In the genomic region with DNA sequence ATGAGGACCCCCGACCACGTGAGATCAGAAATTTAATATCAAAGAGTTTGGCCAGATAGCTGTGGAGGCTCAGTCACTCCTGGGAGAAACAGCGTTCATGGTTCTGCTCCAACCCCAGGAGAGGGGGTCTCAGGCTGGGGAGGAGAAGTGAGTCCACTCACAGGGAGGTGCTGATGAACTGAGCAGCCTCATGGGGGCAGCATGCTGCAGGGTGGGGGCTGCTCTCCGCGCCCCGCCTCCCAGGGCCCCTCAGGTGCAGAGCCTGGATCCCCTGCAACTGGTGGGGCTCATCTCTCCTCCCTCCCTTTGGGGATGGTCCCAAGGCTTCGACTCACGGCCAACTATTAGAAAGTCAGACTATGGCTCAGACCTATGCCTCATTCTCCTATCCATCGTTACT, we compare ENCODE assay signal across 2 cellular contexts.
TF ChIP-seq lines count a peak whose summit lies in the region.

No MANE protein-coding gene starts in this region.

TF ChIP-seq in HepG2, 621 proteins besides CTCF, POLR2A, EP300 and RAD21:
- no peak for TF ChIP-seq ATRX (CRISPR knock-in tag; IDR thresholded peaks at IDR 0.05; ENCODE audit: borderline replicate concordance)
- no peak for TF ChIP-seq LRRFIP1 (CRISPR knock-in tag; conservative IDR thresholded peaks at IDR 0.05)
- TF ChIP-seq ZNF496 (CRISPR knock-in tag; IDR thresholded peaks at IDR 0.05; ENCODE audit: insufficient replicate concordance) = no peak
TF ChIP-seq in HepG2: peak in this region for 0.

TF ChIP-seq in HCT116, 20 proteins besides CTCF, POLR2A, EP300 and RAD21:
- TF ChIP-seq EZH2phosphoT487 (IDR thresholded peaks at IDR 0.05; ENCODE audit: borderline replicate concordance) (no peak), ZNF274 (IDR thresholded peaks at IDR 0.05; ENCODE audit: low read depth, low read length) (no peak), YY1 (IDR thresholded peaks at IDR 0.05; ENCODE audit: extremely low read depth, insufficient replicate concordance, low read depth, low read length) (no peak), TCF7L2 (IDR thresholded peaks at IDR 0.05; ENCODE audit: borderline replicate concordance, extremely low read depth, insufficient read depth, insufficient read length) (no peak), ZFX (IDR thresholded peaks at IDR 0.05) (no peak), CEBPB (IDR thresholded peaks at IDR 0.05; ENCODE audit: low read depth) (no peak), EZH2 (IDR thresholded peaks at IDR 0.05) (no peak), EGR1 (IDR thresholded peaks at IDR 0.05; ENCODE audit: low read depth) (no peak), SP1 (IDR thresholded peaks at IDR 0.05; ENCODE audit: low read depth) (no peak), MAX (IDR thresholded peaks at IDR 0.05) (no peak), ELF1 (IDR thresholded peaks at IDR 0.05; ENCODE audit: borderline replicate concordance, low read depth) (no peak), SRF (IDR thresholded peaks at IDR 0.05; ENCODE audit: low read depth) (no peak), JUND (IDR thresholded peaks at IDR 0.05) (no peak), CBX3 (IDR thresholded peaks at IDR 0.05; ENCODE audit: low read depth) (no peak)
- TF ChIP-seq, protein P1, sequence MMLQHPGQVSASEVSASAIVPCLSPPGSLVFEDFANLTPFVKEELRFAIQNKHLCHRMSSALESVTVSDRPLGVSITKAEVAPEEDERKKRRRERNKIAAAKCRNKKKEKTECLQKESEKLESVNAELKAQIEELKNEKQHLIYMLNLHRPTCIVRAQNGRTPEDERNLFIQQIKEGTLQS (IDR thresholded peaks at IDR 0.05) = no peak
